Comparison of ENCODE assay signal across 10 cellular contexts in genomic region chr2:230957756-230958391, GRCh38. TPM values are rescaled to one million over a fixed set of nuclear protein-coding genes. Genes with fewer than 3 reads are reported as not detected.
DNase-seq lines count a peak whose midpoint lies in the region; ATAC-seq, FAIRE-seq and TF ChIP-seq lines count a peak whose summit lies in the region.
"Had no signal": no experiment of that assay in that cellular context is flagged by ENCODE, and none has a peak within 500 bp of the region (broad histone marks: within the 10 kb centered on the region; RNA-seq: fewer than 3 reads in every experiment).

No MANE protein-coding gene starts in this region.

- no peaks in the 10 kb centered on the region for H3K36me3 Mint-ChIP-seq in T-cell

- no peak overlapping the region for H3K27ac ChIP-seq in gastrocnemius medialis

- no peaks in the 10 kb centered on the region for H3K36me3 ChIP-seq in gastrocnemius medialis

- ATAC-seq in T-cell (replicated peaks in 1 of 4) = no peak
- ATAC-seq in gastrocnemius medialis = no peak

- H3K27me3 Mint-ChIP-seq in T-cell = peaks cover 54% of the 10 kb centered on the region in 2 donors

- in situ Hi-C loops in gastrocnemius medialis (cut with MboI; ENCODE audit: low sequenced_read_pairs in 4 of 4) = no loop called here

- H3K4me3 ChIP-seq in fibroblast of pulmonary artery (replicated peaks; ENCODE audit: low read depth, low read length) = peak overlapping the region; percentile 49
- peak overlapping the region in 3 of 4 donors; percentile 26 to 57 (median 35) for H3K4me3 ChIP-seq in gastrocnemius medialis

- TF ChIP-seq CTCF in fibroblast of pulmonary artery (IDR thresholded peaks at IDR 0.05; ENCODE audit: low read length, missing control alignments) (no peak), gastrocnemius medialis (IDR thresholded peaks at IDR 0.05 in 4 of 5, conservative IDR thresholded peaks at IDR 0.05 in 1 of 5) (no peak)

- H3K9me3 ChIP-seq in gastrocnemius medialis = no peaks in the 10 kb centered on the region

- peak overlapping the region; percentile 76 to 85 (median 82) for H3K4me3 Mint-ChIP-seq in T-cell

- DNase-seq in GM12892 (ENCODE audit: insufficient read length) (no peak), T-cell (no peak), fibroblast of pulmonary artery (ENCODE audit: low read depth) (no peak), gastrocnemius medialis (no peak), GM19240 (ENCODE audit: insufficient read length, low spot score) (no peak), ureter (ENCODE audit: low spot score) (no peak)
- no peak for DNase-seq in stimulated activated CD4-positive, alpha-beta T cell treated with anti-CD3 and anti-CD28 coated beads, Interleukin-4, amount 100 ng/mL, for 1 hour
- DNase-seq in stimulated activated CD4-positive, alpha-beta T cell treated with anti-CD3 and anti-CD28 coated beads, Interleukin-15, amount 100 ng/mL, for 24 hours = no peak

- H3K27me3 ChIP-seq in gastrocnemius medialis = peaks cover 15 to 33% (median 26%) of the 10 kb centered on the region in 3 donors

- H3K9me3 Mint-ChIP-seq in T-cell = no peaks in the 10 kb centered on the region

- FAIRE-seq in GM12892 (lab: Jason Lieb, UNC) = peak; percentile 42

- peaks cover 4 to 10% of the 10 kb centered on the region in 2 donors for H3K4me1 ChIP-seq in gastrocnemius medialis

- intact Hi-C loops in gastrocnemius medialis (cut with DNase I; ENCODE audit: low total_unique reads) = no loop called here

- no peak for TF ChIP-seq POLR2A in GM12892 (IDR thresholded peaks at IDR 0.05; ENCODE audit: low read depth, low read length)
- no peak for TF ChIP-seq POLR2A in gastrocnemius medialis (IDR thresholded peaks at IDR 0.05)

- H3K4me1 Mint-ChIP-seq in T-cell = peaks cover 12 to 21% (median 15%) of the 10 kb centered on the region in 3 donors

- CTCF ChIA-PET in T-cell (lab: Charles Lee) = no interaction called here

- H3K27ac Mint-ChIP-seq in T-cell = no peak overlapping the region

- POLR2A ChIA-PET in T-cell (lab: Charles Lee) = no interaction called here

RNA-seq across cellular contexts. Expression of gene GPR55, which starts 32.8 kb away (rescaled TPM):
- polyA plus RNA-seq in GM12892 (2012; ENCODE audit: missing spikeins) = 15.5 TPM
- total RNA-seq in T-cell (10 to 100 TPM in 2 of 5 donors, 1 to 10 TPM in 3; 2.7 to 15.5 (median 7.8) TPM), gastrocnemius medialis (not detected), ureter (0.39 TPM)

RNA-seq across cellular contexts. Expression of gene SPATA3, which starts 38.0 kb away (rescaled TPM):
- polyA plus RNA-seq in GM12892 (2012; ENCODE audit: missing spikeins) = not detected
- total RNA-seq in T-cell (not detected), gastrocnemius medialis (not detected), ureter (not detected)
- total RNA-seq: mesenteric fat pad, subcutaneous adipose tissue had no signal
